Comparison of ENCODE assay signal across 8 cellular contexts in genomic region chr19:27793128-27793643, GRCh38.
A peak's percentile ranks its signal among the peaks of the same experiment; 100 is the strongest.
DNase-seq lines count a peak whose midpoint lies in the region; ATAC-seq and TF ChIP-seq lines count a peak whose summit lies in the region.

No MANE protein-coding gene starts in this region.

- H3K36me3 Mint-ChIP-seq in activated naive CD4-positive, alpha-beta T cell treated with anti-CD3 and anti-CD28 coated beads, Interleukin-2, amount 50 U/mL, for 24 hours, result peaks cover 12% of the 10 kb centered on the region

- H3K27me3 ChIP-seq in H7 (ENCODE audit: control insufficient read depth, insufficient read depth, low read length), result no peaks in the 10 kb centered on the region
- H3K27me3 ChIP-seq in psoas muscle (ENCODE audit: insufficient read depth in 3 of 3, low read length in 2 of 3), result no peaks in the 10 kb centered on the region

- no peaks in the 10 kb centered on the region for H3K9me3 Mint-ChIP-seq in activated naive CD4-positive, alpha-beta T cell treated with anti-CD3 and anti-CD28 coated beads, Interleukin-2, amount 50 U/mL, for 24 hours

- peaks cover 38% of the 10 kb centered on the region for H3K4me1 Mint-ChIP-seq in activated naive CD4-positive, alpha-beta T cell treated with anti-CD3 and anti-CD28 coated beads, Interleukin-2, amount 50 U/mL, for 24 hours

- H3K36me3 ChIP-seq in H7 (replicated peaks; ENCODE audit: control insufficient read depth, insufficient read depth, low read length) (no peaks in the 10 kb centered on the region), psoas muscle (ENCODE audit: insufficient read depth in 1 of 2, low read depth in 1 of 2) (peaks cover 0 to 6% of the 10 kb centered on the region in 2 donors)

- intact Hi-C loops in cardiac septum (cut with DNase I), result loop anchor here (5.0 kb wide), 2 partner anchors 51 to 121 kb away; no protein-coding TSS in a partner anchor
- intact Hi-C loops in psoas muscle (cut with DNase I), result loop anchor here in 1 of 2 donors (10.0 kb wide), 1 partner anchor 118 kb away; no protein-coding TSS in a partner anchor

- CTCF ChIA-PET in RWPE1 (lab: Yijun Ruan, JAX), result no interaction called here

- TF ChIP-seq CTCF in RWPE1 (conservative IDR thresholded peaks at IDR 0.05; ENCODE audit: low read depth) (no peak), psoas muscle (IDR thresholded peaks at IDR 0.05) (no peak)

- WGBS in psoas muscle, 3 donors, result 0 to 3% (median 1%) methylated on average over 18 to 20 of the region's 20 CpGs

- peak overlapping the region; percentile 90 for H3K27ac Mint-ChIP-seq in activated naive CD4-positive, alpha-beta T cell treated with anti-CD3 and anti-CD28 coated beads, Interleukin-2, amount 50 U/mL, for 24 hours

- H3K27me3 Mint-ChIP-seq in activated naive CD4-positive, alpha-beta T cell treated with anti-CD3 and anti-CD28 coated beads, Interleukin-2, amount 50 U/mL, for 24 hours, result no peaks in the 10 kb centered on the region

- H3K4me1 ChIP-seq in psoas muscle, result peaks cover 21% of the 10 kb centered on the region

- H3K27ac ChIP-seq in RWPE1 (peak overlapping the region; percentile 96), psoas muscle (peak overlapping the region; percentile 95)

- DNase-seq in GF-D8 (lab: John Stamatoyannopoulos, UW) (peak; percentile 87), H7 (peak; percentile 84), LHCN-M2 (ENCODE audit: low read depth) (peak; percentile 84), RWPE1 (ENCODE audit: low spot score) (peak; percentile 89), cardiac septum (ENCODE audit: low spot score) (peak; percentile 83), psoas muscle (peak; percentile 67 to 86), mesenteric fat pad (ENCODE audit: low spot score) (no peak)

- peak overlapping the region; percentile 95 for H3K4me3 Mint-ChIP-seq in activated naive CD4-positive, alpha-beta T cell treated with anti-CD3 and anti-CD28 coated beads, Interleukin-2, amount 50 U/mL, for 24 hours

- H3K4me3 ChIP-seq in H7 (ENCODE audit: insufficient read depth, low read depth, low read length) (peak overlapping the region; percentile 92), psoas muscle (peak overlapping the region; percentile 92)

- POLR2A ChIA-PET in RWPE1 (lab: Yijun Ruan, JAX; ENCODE audit: low non-redundant PET), result interaction anchor here (0.5 kb wide), 1 partner anchor 209 kb away, joined by 3 read pairs; no protein-coding TSS in a partner anchor

- H3K9me3 ChIP-seq in psoas muscle, result no peaks in the 10 kb centered on the region

- ATAC-seq in psoas muscle, result peak; percentile 81 to 89 (median 84)
